In the genomic region with DNA sequence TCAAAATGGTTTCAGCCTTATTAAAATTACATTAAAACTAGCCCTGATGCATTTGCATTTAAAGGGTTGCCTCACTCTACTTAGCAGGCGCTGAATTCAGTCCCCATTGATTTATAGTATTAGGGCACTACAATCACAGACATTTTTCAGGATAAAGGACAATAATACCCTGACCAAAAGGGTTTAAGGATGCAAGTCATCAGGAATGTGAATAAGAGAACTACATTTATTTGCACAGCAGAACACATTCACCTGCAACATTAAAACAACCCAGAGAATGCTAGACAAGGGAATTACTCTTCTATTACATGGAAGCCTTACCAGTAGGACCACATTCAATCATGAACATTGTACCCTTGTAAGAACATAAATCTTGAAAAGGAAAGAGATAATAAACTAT, we compare ENCODE assay signal across 14 cellular contexts.
"Had no signal": no experiment of that assay in that cellular context is flagged by ENCODE, and none has a peak within 500 bp of the region (broad histone marks: within the 10 kb centered on the region; RNA-seq: fewer than 3 reads in every experiment).

No MANE protein-coding gene starts in this region.

- H3K4me3 Mint-ChIP-seq: naive thymus-derived CD4-positive, alpha-beta T cell; nephron progenitor cell had no signal

- H3K27me3 ChIP-seq: heart right ventricle, neutrophil, stomach had no signal

- H3K4me1 ChIP-seq: stomach had no signal

- H3K27ac ChIP-seq: heart right ventricle, neutrophil, skin epidermis, stomach had no signal

- H3K9me3 ChIP-seq: heart right ventricle, neutrophil, stomach had no signal

- H3K27ac Mint-ChIP-seq: naive thymus-derived CD4-positive, alpha-beta T cell had no signal

- H3K36me3 ChIP-seq: heart right ventricle, neutrophil, stomach had no signal

- DNase-seq: effector memory CD4-positive, alpha-beta T cell; heart right ventricle; hypothalamus; mesendoderm; naive thymus-derived CD4-positive, alpha-beta T cell; nephron progenitor cell; posterior cingulate gyrus; stimulated activated CD4-positive, alpha-beta T cell treated with anti-CD3 and anti-CD28 coated beads, Interleukin-12 subunit alpha, Interleukin-12 subunit beta, amount 100 ng/mL, for 4 hours; stimulated activated naive CD4-positive, alpha-beta T cell; stomach; substantia nigra; trophoblast cell had no signal

- H3K36me3 Mint-ChIP-seq: naive thymus-derived CD4-positive, alpha-beta T cell had no signal

- H3K9me3 Mint-ChIP-seq: naive thymus-derived CD4-positive, alpha-beta T cell; nephron progenitor cell had no signal

- H3K4me3 ChIP-seq: heart right ventricle, skin epidermis, stomach had no signal
